ENCODE assay signal across 19 cellular contexts in the genomic region with DNA sequence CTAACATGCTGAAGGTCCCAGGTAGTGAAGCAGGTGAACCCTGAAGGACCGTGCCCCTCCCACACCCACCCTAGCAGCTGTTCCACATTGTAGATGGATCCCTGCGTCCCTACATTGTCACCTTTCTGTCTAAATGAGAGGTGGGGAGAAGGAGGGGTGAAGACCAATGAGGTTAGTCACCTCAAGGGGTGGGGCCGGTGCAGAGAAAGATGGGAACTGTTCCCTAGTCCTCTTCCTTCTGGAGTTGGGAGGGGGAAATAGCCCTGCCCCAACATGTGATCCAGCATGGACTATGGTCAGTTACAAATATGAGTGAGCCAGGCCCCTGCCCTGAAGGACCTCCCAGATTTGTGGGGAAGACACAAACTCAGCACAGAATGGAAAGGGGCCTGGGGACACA.
DNase-seq lines count a peak whose midpoint lies in the region; ATAC-seq and TF ChIP-seq lines count a peak whose summit lies in the region.
"Had no signal": no experiment of that assay in that cellular context is flagged by ENCODE, and none has a peak within 500 bp of the region (broad histone marks: within the 10 kb centered on the region; RNA-seq: fewer than 3 reads in every experiment).

No MANE protein-coding gene starts in this region.

- H3K27ac Mint-ChIP-seq in CD14-positive monocyte, result peak overlapping the region in 1 of 7 donors; percentile 34

- peaks cover 0 to 9% (median 0%) of the 10 kb centered on the region in 11 experiments; a peak in 2 of 22 replicates for H4K20me1 ChIP-seq in BLaER1 treated with 17β-estradiol and CSF1 and Interleukin-3, amounts not matched to agents 10 nM and 100 nM
- H4K20me1 ChIP-seq in OCI-LY3 (ENCODE audit: insufficient read depth, low read length), result no peaks in the 10 kb centered on the region

- ATAC-seq in left colon (peak; percentile 45), HG03342 (IDR thresholded peaks at IDR 0.05; ENCODE audit: unreplicated experiment) (no peak), HG02981 (IDR thresholded peaks at IDR 0.05; ENCODE audit: unreplicated experiment) (no peak)

- no peak overlapping the region for H3K4me3 ChIP-seq in BLaER1 treated with 17β-estradiol and CSF1 and Interleukin-3, amounts not matched to agents 10 nM and 100 nM
- H3K4me3 ChIP-seq in OCI-LY3 (ENCODE audit: low read length), result no peak overlapping the region
- H3K4me3 ChIP-seq: HAP-1, Peyer's patch, SK-N-MC had no signal

- H3K4me3 Mint-ChIP-seq in CD14-positive monocyte, result no peak overlapping the region
- H3K4me3 Mint-ChIP-seq: CD4-positive, CD25-positive, alpha-beta regulatory T cell had no signal

- peaks cover 0 to 1% of the 10 kb centered on the region in 2 donors for H3K36me3 Mint-ChIP-seq in CD14-positive monocyte

- TF ChIP-seq CTCF in OCI-LY3 (IDR thresholded peaks at IDR 0.05; ENCODE audit: low read depth, low read length) (no peak), CD14-positive monocyte (IDR thresholded peaks at IDR 0.05) (no peak)

- H3K9me3 ChIP-seq in BLaER1 treated with 17β-estradiol and CSF1 and Interleukin-3, amounts not matched to agents 10 nM and 100 nM (replicated peaks in 1 of 11), result peaks cover 0 to 18% (median 8%) of the 10 kb centered on the region in 11 experiments; a peak in 14 of 22 replicates
- no peaks in the 10 kb centered on the region for H3K9me3 ChIP-seq in OCI-LY3 (ENCODE audit: insufficient read depth, low read length)
- H3K9me3 ChIP-seq: Caco-2, HAP-1, Peyer's patch had no signal

- peaks cover 1 to 3% (median 2%) of the 10 kb centered on the region in 3 donors for H3K27me3 Mint-ChIP-seq in CD14-positive monocyte (ENCODE audit: low read depth in 3 of 3)
- H3K27me3 Mint-ChIP-seq: CD4-positive, CD25-positive, alpha-beta regulatory T cell had no signal

- no peaks in the 10 kb centered on the region for H3K27me3 ChIP-seq in BLaER1 treated with 17β-estradiol and CSF1 and Interleukin-3, amounts not matched to agents 10 nM and 100 nM
- H3K27me3 ChIP-seq in OCI-LY3 (ENCODE audit: low read depth, low read length), result 0 out of 2 replicates have a peak, but pooled peaks cover 3% of the 10 kb centered on the region
- H3K27me3 ChIP-seq: Peyer's patch had no signal

- no peak overlapping the region for H3K27ac ChIP-seq in BLaER1 treated with 17β-estradiol and CSF1 and Interleukin-3, amounts not matched to agents 10 nM and 100 nM
- H3K27ac ChIP-seq in OCI-LY3 (ENCODE audit: low read length), result no peak overlapping the region
- H3K27ac ChIP-seq: Peyer's patch, SK-N-MC had no signal

- H3K4me1 ChIP-seq in BLaER1 treated with 17β-estradiol and CSF1 and Interleukin-3, amounts not matched to agents 10 nM and 100 nM, result peaks cover 19 to 36% (median 29%) of the 10 kb centered on the region in 10 experiments
- peaks cover 20% of the 10 kb centered on the region for H3K4me1 ChIP-seq in OCI-LY3 (ENCODE audit: low read length)
- H3K4me1 ChIP-seq: HAP-1 had no signal

- H3K79me2 ChIP-seq in OCI-LY3 (ENCODE audit: low read length), result no peaks in the 10 kb centered on the region

- peaks cover 0 to 3% (median 1%) of the 10 kb centered on the region in 7 donors for H3K9me3 Mint-ChIP-seq in CD14-positive monocyte

- no peak overlapping the region for H3K9ac ChIP-seq in BLaER1 treated with 17β-estradiol and CSF1 and Interleukin-3, amounts not matched to agents 10 nM and 100 nM
- no peak overlapping the region for H3K9ac ChIP-seq in OCI-LY3 (ENCODE audit: low read length)

- peak overlapping the region in 9 of 11 experiments; percentile 3 to 50 (median 23); a peak in 12 of 22 replicates for H3K4me2 ChIP-seq in BLaER1 treated with 17β-estradiol and CSF1 and Interleukin-3, amounts not matched to agents 10 nM and 100 nM
- H3K4me2 ChIP-seq in OCI-LY3 (ENCODE audit: low read length), result peak overlapping the region; percentile 47; the same call in 1 of the 2 replicates

- intact Hi-C loops in left colon (cut with DNase I, micrococcal nuclease), result no loop called here
- intact Hi-C loops in posterior vena cava (cut with DNase I), result no loop called here
- intact Hi-C loops in CD14-positive monocyte (cut with micrococcal nuclease), result no loop called here

- DNase-seq in left colon (no peak), posterior vena cava (ENCODE audit: low spot score) (peak; percentile 28), NCI-H226 (no peak), CD14-positive monocyte (ENCODE audit: low spot score) (no peak)
- DNase-seq: CD4-positive, CD25-positive, alpha-beta regulatory T cell; DMS53; NCI-H1092; NCI-H146; NCI-H2081 treated with DMSO at 0.1 percent for 48 hours; NCI-H524; Right ventricle myocardium superior had no signal

- H3K36me3 ChIP-seq in BLaER1 treated with 17β-estradiol and CSF1 and Interleukin-3, amounts not matched to agents 10 nM and 100 nM, result no peaks in the 10 kb centered on the region
- H3K36me3 ChIP-seq in OCI-LY3 (replicated peaks; ENCODE audit: low read depth, low read length), result no peaks in the 10 kb centered on the region
- H3K36me3 ChIP-seq: HAP-1, Peyer's patch had no signal

- H2AFZ ChIP-seq in OCI-LY3 (ENCODE audit: low read depth, low read length), result no peak overlapping the region

- peaks cover 21% of the 10 kb centered on the region for H3K4me1 Mint-ChIP-seq in CD14-positive monocyte
